In genomic region chr2:64086347-64087082, GRCh38 we compare ENCODE assay signal across 15 cellular contexts. TPM values are rescaled to one million over a fixed set of nuclear protein-coding genes. Genes with fewer than 3 reads are reported as not detected.
DNase-seq lines count a peak whose midpoint lies in the region; ATAC-seq, FAIRE-seq and TF ChIP-seq lines count a peak whose summit lies in the region.
"Had no signal": no experiment of that assay in that cellular context is flagged by ENCODE, and none has a peak within 500 bp of the region (broad histone marks: within the 10 kb centered on the region; RNA-seq: fewer than 3 reads in every experiment).

No MANE protein-coding gene starts in this region.

- DNase-seq in A549 (ENCODE audit: low read depth in 1 of 2, low spot score in 1 of 2), result no peak
- no peak for DNase-seq in globus pallidus (ENCODE audit: low spot score)
- DNase-seq in transverse colon, result no peak
- DNase-seq in hepatic stellate cell (ENCODE audit: low spot score), result no peak
- no peak for DNase-seq in central memory CD4-positive, alpha-beta T cell
- DNase-seq: adrenal gland, head of caudate nucleus, NCI-H1048, posterior cingulate gyrus, spleen, WERI-Rb-1 had no signal

- H3K36me3 ChIP-seq in OCI-LY3 (replicated peaks; ENCODE audit: low read depth, low read length), result peaks cover 13% of the 10 kb centered on the region
- H3K36me3 ChIP-seq in transverse colon, result peaks cover 0 to 4% (median 1%) of the 10 kb centered on the region in 4 donors
- H3K36me3 ChIP-seq: adrenal gland, WERI-Rb-1 had no signal

- H3K4me1 ChIP-seq in A549 (no peaks in the 10 kb centered on the region), OCI-LY3 (ENCODE audit: low read length) (peaks cover 70% of the 10 kb centered on the region), transverse colon (no peaks in the 10 kb centered on the region)
- H3K4me1 ChIP-seq: adrenal gland had no signal

- no peak for TF ChIP-seq RAD21 in A549 (conservative IDR thresholded peaks at IDR 0.05 in 1 of 2, IDR thresholded peaks at IDR 0.05 in 1 of 2)

- H3K9me3 ChIP-seq in A549, result no peaks in the 10 kb centered on the region
- 0 out of 2 replicates have a peak, but pooled peaks cover 3% of the 10 kb centered on the region for H3K9me3 ChIP-seq in OCI-LY3 (ENCODE audit: insufficient read depth, low read length)
- H3K9me3 ChIP-seq in transverse colon, result no peaks in the 10 kb centered on the region
- H3K9me3 ChIP-seq: adrenal gland, spleen had no signal

- peaks cover 7% of the 10 kb centered on the region; the same call in 1 of the 2 replicates for H3K79me2 ChIP-seq in OCI-LY3 (ENCODE audit: low read length)

- CTCF ChIA-PET in A549 (lab: Yijun Ruan, JAX), result no interaction called here

- H2AFZ ChIP-seq in OCI-LY3 (ENCODE audit: low read depth, low read length), result no peak overlapping the region

- H3K4me3 ChIP-seq in A549 (no peak overlapping the region), OCI-LY3 (ENCODE audit: low read length) (peak overlapping the region; percentile 55), transverse colon (no peak overlapping the region)
- H3K4me3 ChIP-seq: adrenal gland, spleen had no signal

- no peak for TF ChIP-seq POLR2A in A549 (IDR thresholded peaks at IDR 0.05; ENCODE audit: low read length)
- no peak for TF ChIP-seq POLR2A in transverse colon (IDR thresholded peaks at IDR 0.05)

- ATAC-seq in A549 (no peak), GM18861 (IDR thresholded peaks at IDR 0.05; ENCODE audit: unreplicated experiment) (peak; percentile 38), HG02938 (IDR thresholded peaks at IDR 0.05; ENCODE audit: unreplicated experiment) (peak; percentile 60)

- FAIRE-seq in A549 (lab: Jason Lieb, UNC), result peak; percentile 78
- FAIRE-seq: D721Med had no signal

- no peak for TF ChIP-seq CTCF in A549 (IDR thresholded peaks at IDR 0.05)
- TF ChIP-seq CTCF in OCI-LY3 (IDR thresholded peaks at IDR 0.05; ENCODE audit: low read depth, low read length), result no peak
- no peak for TF ChIP-seq CTCF in transverse colon (IDR thresholded peaks at IDR 0.05)

- WGBS in A549 (ENCODE audit: missing lambda C conversion rate), result 77% methylated on average over 6 of the region's 6 CpGs
- 87% methylated on average over 6 of the region's 6 CpGs; no CpG with 5 or more reads in 1 of the 2 donors for WGBS in transverse colon (ENCODE audit: low coverage in 1 of 2), 2 donors

- POLR2A ChIA-PET in A549 (lab: Yijun Ruan, JAX), result no interaction called here

- no peaks in the 10 kb centered on the region for H3K27me3 ChIP-seq in OCI-LY3 (ENCODE audit: low read depth, low read length)
- H3K27me3 ChIP-seq in transverse colon, result no peaks in the 10 kb centered on the region
- H3K27me3 ChIP-seq: adrenal gland, spleen had no signal

- no peaks in the 10 kb centered on the region for H4K20me1 ChIP-seq in OCI-LY3 (ENCODE audit: insufficient read depth, low read length)

- H3K27ac ChIP-seq in A549 (no peak overlapping the region), OCI-LY3 (ENCODE audit: low read length) (peak overlapping the region; percentile 82), transverse colon (no peak overlapping the region)
- H3K27ac ChIP-seq: adrenal gland, spleen, WERI-Rb-1 had no signal

- intact Hi-C loops in transverse colon (cut with DNase I; ENCODE audit: low total_unique reads), result no loop called here

- peak overlapping the region; percentile 43 for H3K9ac ChIP-seq in OCI-LY3 (ENCODE audit: low read length)

- TF ChIP-seq EP300 in A549 (IDR thresholded peaks at IDR 0.05) (no peak), transverse colon (IDR thresholded peaks at IDR 0.05; ENCODE audit: low read depth) (no peak)

- in situ Hi-C loops in transverse colon (cut with MboI; ENCODE audit: low pct_ligation_motif_present in 1 of 4, low pct_unique_long_range_greater_than_20kb in 1 of 4, low sequenced_read_pairs in 3 of 4), result no loop called here

- H3K4me2 ChIP-seq in A549 (no peak overlapping the region), OCI-LY3 (ENCODE audit: low read length) (peak overlapping the region; percentile 80)

TF ChIP-seq in A549, 52 proteins besides CTCF, POLR2A, EP300 and RAD21:
- no peak for TF ChIP-seq KDM5A (IDR thresholded peaks at IDR 0.05)
- TF ChIP-seq PHF8 (IDR thresholded peaks at IDR 0.05; ENCODE audit: borderline replicate concordance, low read depth), result no peak
- no peak for TF ChIP-seq FOSL2 (IDR thresholded peaks at IDR 0.05)
- TF ChIP-seq FOSL2 (CRISPR knock-in tag; IDR thresholded peaks at IDR 0.05), result no peak
- no peak for TF ChIP-seq RCOR1 (IDR thresholded peaks at IDR 0.05; ENCODE audit: low read depth, low read length)
- TF ChIP-seq HMGXB4 (CRISPR knock-in tag; IDR thresholded peaks at IDR 0.05; ENCODE audit: borderline replicate concordance), result no peak
- TF ChIP-seq MYC (IDR thresholded peaks at IDR 0.05; ENCODE audit: borderline replicate concordance, low read length), result no peak
- TF ChIP-seq NR3C1 (IDR thresholded peaks at IDR 0.05), result no peak
- no peak for TF ChIP-seq BHLHE40 (IDR thresholded peaks at IDR 0.05; ENCODE audit: low read depth, low read length)
- no peak for TF ChIP-seq PBX3 (IDR thresholded peaks at IDR 0.05)
- no peak for TF ChIP-seq MAZ (IDR thresholded peaks at IDR 0.05; ENCODE audit: borderline replicate concordance, low read depth, low read length)
- no peak for TF ChIP-seq BCL3 (IDR thresholded peaks at IDR 0.05)

RNA-seq across cellular contexts. Expression of gene PELI1, which starts 57.7 kb away (rescaled TPM):
- polyA plus RNA-seq in A549 (2011; rRNA removed), result 3.7 and 5.1 TPM in 2 replicates
- polyA plus RNA-seq in A549 (2012; cell fraction: cytosol; rRNA removed), result 0.83 and 1.0 TPM in 2 replicates
- 0.95 and 1.6 TPM in 2 replicates for polyA plus RNA-seq in A549 (2012; cell fraction: nucleus; rRNA removed)
- polyA plus RNA-seq in A549 (2017; fragmentation: RNase III; extraction: RNeasy Plus Mini Kit Qiagen cat#74134 plus additional on column Dnase treatment), result 0.90 to 2.1 TPM (median 1.4 TPM) in 3 replicates
- 1.6 and 2.5 TPM in 2 replicates for polyA minus RNA-seq in A549 (2011; rRNA and poly(A)+ RNA removed)
- total RNA-seq in transverse colon, result 100 to 1,000 TPM in 1 of 4 donors, 10 to 100 TPM in 3; 20.6 to 818 (median 41.3) TPM

Comparison
In these comparisons a context has a peak if more than half of its experiments do, and no peak if none do; other contexts are left out.
1. ATAC-seq: peak in GM18861 (single experiment) and HG02938 (single experiment); none in A549 (0 of 2).